In genomic region chr12:70590051-70590450, GRCh38 we compare ENCODE assay signal across 8 cellular contexts. TPM values are rescaled to one million over a fixed set of nuclear protein-coding genes. Genes with fewer than 3 reads are reported as not detected.
DNase-seq lines count a peak whose midpoint lies in the region; ATAC-seq lines count a peak whose summit lies in the region.

No MANE protein-coding gene starts in this region.

- no peak overlapping the region for H4K91ac ChIP-seq in mesenchymal stem cell (ENCODE audit: low read length)

- H2AK5ac ChIP-seq in mesenchymal stem cell (ENCODE audit: low read length, severe bottlenecking), result no peak overlapping the region

- H4K8ac ChIP-seq in mesenchymal stem cell (ENCODE audit: low read length), result no peak overlapping the region

- no peaks in the 10 kb centered on the region for H3K79me1 ChIP-seq in mesenchymal stem cell (replicated peaks; ENCODE audit: low read length, poor library complexity, severe bottlenecking)

- no peak overlapping the region for H2AFZ ChIP-seq in mesenchymal stem cell (ENCODE audit: low read depth, low read length)

- ATAC-seq in GM18520 (IDR thresholded peaks at IDR 0.05; ENCODE audit: unreplicated experiment) (peak; percentile 79), HG03095 (IDR thresholded peaks at IDR 0.05; ENCODE audit: unreplicated experiment) (peak; percentile 90)

- no peak overlapping the region for H3K14ac ChIP-seq in mesenchymal stem cell (ENCODE audit: low read length in 2 of 2)

- H3K9ac ChIP-seq in mesenchymal stem cell (ENCODE audit: low read length), result no peak overlapping the region

- no peak overlapping the region for H3K23ac ChIP-seq in mesenchymal stem cell (ENCODE audit: low read length in 2 of 2)

- H2BK12ac ChIP-seq in mesenchymal stem cell (ENCODE audit: low read length in 2 of 2), result no peak overlapping the region

- H3K4me3 ChIP-seq in mesenchymal stem cell (ENCODE audit: insufficient read depth in 1 of 2, low read depth in 1 of 2, low read length in 2 of 2), result no peak overlapping the region

- H3K18ac ChIP-seq in mesenchymal stem cell (ENCODE audit: low read depth in 1 of 2, low read length in 2 of 2), result no peak overlapping the region

- H3K9me3 Mint-ChIP-seq in activated CD4-positive, alpha-beta T cell treated with anti-CD3 and anti-CD28 coated beads, Interleukin-2, amount 10 ng/mL, durations not matched to agents 7 days and 5 days, result no peaks in the 10 kb centered on the region

- H3K4me2 ChIP-seq in mesenchymal stem cell (ENCODE audit: low read length, poor library complexity, severe bottlenecking), result no peak overlapping the region

- no peak overlapping the region for H3K27ac ChIP-seq in mesenchymal stem cell (ENCODE audit: low read length, poor library complexity, severe bottlenecking)

- H3K27me3 Mint-ChIP-seq in activated CD4-positive, alpha-beta T cell treated with anti-CD3 and anti-CD28 coated beads, Interleukin-2, amount 10 ng/mL, durations not matched to agents 7 days and 5 days, result peaks cover 16% of the 10 kb centered on the region

- CTCF ChIA-PET in activated CD4-positive, alpha-beta T cell treated with anti-CD3 and anti-CD28 coated beads, Interleukin-2, amount 10 ng/mL, durations not matched to agents 7 days and 5 days (lab: Charles Lee), result no interaction called here

- no peak overlapping the region for H2BK5ac ChIP-seq in mesenchymal stem cell (ENCODE audit: low read depth, low read length, poor library complexity, severe bottlenecking)

- 50% methylated on average over 4 of the region's 6 CpGs for WGBS in mesenchymal stem cell

- POLR2A ChIA-PET in activated CD4-positive, alpha-beta T cell treated with anti-CD3 and anti-CD28 coated beads, Interleukin-2, amount 10 ng/mL, durations not matched to agents 7 days and 5 days (lab: Charles Lee), result no interaction called here

- H3K36me3 Mint-ChIP-seq in activated CD4-positive, alpha-beta T cell treated with anti-CD3 and anti-CD28 coated beads, Interleukin-2, amount 10 ng/mL, durations not matched to agents 7 days and 5 days (ENCODE audit: low read depth), result no peaks in the 10 kb centered on the region

- H3K4ac ChIP-seq in mesenchymal stem cell (ENCODE audit: low read depth in 1 of 2, low read length in 2 of 2), result no peak overlapping the region

- H3K4me3 Mint-ChIP-seq in activated CD4-positive, alpha-beta T cell treated with anti-CD3 and anti-CD28 coated beads, Interleukin-2, amount 10 ng/mL, durations not matched to agents 7 days and 5 days, result no peak overlapping the region

- DNase-seq in AG08396 (ENCODE audit: low spot score) (peak; percentile 74), NCI-H2171 (lab: John Stamatoyannopoulos, UW) (peak; percentile 1), mesenchymal stem cell (peak; percentile 70)
- DNase-seq in activated CD4-positive, alpha-beta T cell treated with anti-CD3 and anti-CD28 coated beads, Interleukin-2, amount 10 ng/mL, durations not matched to agents 7 days and 5 days, result peak; percentile 71
- peak; percentile 32 for DNase-seq in effector CD4-positive, alpha-beta T cell
- peak; percentile 13 to 15 for DNase-seq in stimulated activated CD8-positive, alpha-beta memory T cell treated with anti-CD3 and anti-CD28 coated beads, Interleukin-4, amount 100 ng/mL, for 1 hour (ENCODE audit: low read depth in 2 of 2, low spot score in 1 of 2)

- no peaks in the 10 kb centered on the region for H3K27me3 ChIP-seq in mesenchymal stem cell (ENCODE audit: control insufficient read depth in 1 of 2, insufficient read depth in 1 of 2, low read length in 2 of 2)

- no peak overlapping the region for H2BK15ac ChIP-seq in mesenchymal stem cell (ENCODE audit: low read depth, poor library complexity, severe bottlenecking)

- no peak overlapping the region for H2BK120ac ChIP-seq in mesenchymal stem cell (ENCODE audit: low read depth, low read length)

- H3K4me1 ChIP-seq in mesenchymal stem cell (ENCODE audit: control insufficient read depth, insufficient read depth, low read depth, low read length), result no peaks in the 10 kb centered on the region

- no peaks in the 10 kb centered on the region for H3K9me3 ChIP-seq in mesenchymal stem cell (ENCODE audit: control insufficient read depth, low read length)

- H3K36me3 ChIP-seq in mesenchymal stem cell (ENCODE audit: control insufficient read depth in 1 of 2, insufficient read depth in 2 of 2, low read depth in 1 of 2, low read length in 2 of 2), result no peaks in the 10 kb centered on the region

- no peak overlapping the region for H3K27ac Mint-ChIP-seq in activated CD4-positive, alpha-beta T cell treated with anti-CD3 and anti-CD28 coated beads, Interleukin-2, amount 10 ng/mL, durations not matched to agents 7 days and 5 days

- H3K4me1 Mint-ChIP-seq in activated CD4-positive, alpha-beta T cell treated with anti-CD3 and anti-CD28 coated beads, Interleukin-2, amount 10 ng/mL, durations not matched to agents 7 days and 5 days, result no peaks in the 10 kb centered on the region

RNA-seq across cellular contexts. Expression of gene PTPRB, which starts 47.2 kb away (rescaled TPM):
- total RNA-seq in activated CD4-positive, alpha-beta T cell treated with anti-CD3 and anti-CD28 coated beads, Interleukin-2, amount 10 ng/mL, durations not matched to agents 7 days and 5 days, result not detected
- 0.19 TPM for polyA plus RNA-seq in mesenchymal stem cell (2013, experiment 1 of 2)
- polyA plus RNA-seq in mesenchymal stem cell (2013, experiment 2 of 2), result 0.14 TPM

Comparison
In these comparisons a context has a peak if more than half of its experiments do, and no peak if none do; other contexts are left out.
1. DNase-seq: peak in every context shown above with its lines; median percentile 74 in AG08396; 71 in activated CD4-positive, alpha-beta T cell treated with anti-CD3 and anti-CD28 coated beads, Interleukin-2, amount 10 ng/mL, durations not matched to agents 7 days and 5 days; 70 in mesenchymal stem cell; 32 in effector CD4-positive, alpha-beta T cell; 14 in stimulated activated CD8-positive, alpha-beta memory T cell treated with anti-CD3 and anti-CD28 coated beads, Interleukin-4, amount 100 ng/mL, for 1 hour; 1 in NCI-H2171.